Comparison of ENCODE assay signal across 8 cellular contexts in genomic region chr16:66933776-66934137, GRCh38. TPM values are rescaled to one million over a fixed set of nuclear protein-coding genes. Genes with fewer than 3 reads are reported as not detected.
DNase-seq lines count a peak whose midpoint lies in the region; ATAC-seq lines count a peak whose summit lies in the region.

No MANE protein-coding gene starts in this region.

- H3K4me1 Mint-ChIP-seq in activated T-helper 1 cell treated with anti-CD3 and anti-CD28 coated beads, Interleukin-12 subunit alpha, Interleukin-12 subunit beta, Interleukin-2, Interleukin-4 antibody, amounts not matched to agents 30 ng/mL and 10 ng/mL and 1 ng/mL, durations not matched to agents 14 hours and 24 hours and 36 hours (ENCODE audit: low read depth): peaks cover 58% of the 10 kb centered on the region

- H3K9me3 ChIP-seq in iPS-18a (ENCODE audit: control insufficient read depth, low read depth, low read length): no peaks in the 10 kb centered on the region

- H3K36me3 Mint-ChIP-seq in activated T-helper 1 cell treated with anti-CD3 and anti-CD28 coated beads, Interleukin-12 subunit alpha, Interleukin-12 subunit beta, Interleukin-2, Interleukin-4 antibody, amounts not matched to agents 30 ng/mL and 10 ng/mL and 1 ng/mL, durations not matched to agents 14 hours and 24 hours and 36 hours (ENCODE audit: low read depth): peaks cover 31% of the 10 kb centered on the region

- no peaks in the 10 kb centered on the region for H3K27me3 Mint-ChIP-seq in activated T-helper 1 cell treated with anti-CD3 and anti-CD28 coated beads, Interleukin-12 subunit alpha, Interleukin-12 subunit beta, Interleukin-2, Interleukin-4 antibody, amounts not matched to agents 30 ng/mL and 10 ng/mL and 1 ng/mL, durations not matched to agents 14 hours and 24 hours and 36 hours (ENCODE audit: insufficient read depth)

- peak overlapping the region; percentile 96 for H3K4me3 Mint-ChIP-seq in activated T-helper 1 cell treated with anti-CD3 and anti-CD28 coated beads, Interleukin-12 subunit alpha, Interleukin-12 subunit beta, Interleukin-2, Interleukin-4 antibody, amounts not matched to agents 30 ng/mL and 10 ng/mL and 1 ng/mL, durations not matched to agents 14 hours and 24 hours and 36 hours

- H3K4me3 ChIP-seq in iPS-18a (ENCODE audit: low read length): peak overlapping the region; percentile 90

- peak overlapping the region; percentile 68 for H3K9ac ChIP-seq in iPS-18a (ENCODE audit: low read length)

- peak overlapping the region; percentile 87 for H3K27ac Mint-ChIP-seq in activated T-helper 1 cell treated with anti-CD3 and anti-CD28 coated beads, Interleukin-12 subunit alpha, Interleukin-12 subunit beta, Interleukin-2, Interleukin-4 antibody, amounts not matched to agents 30 ng/mL and 10 ng/mL and 1 ng/mL, durations not matched to agents 14 hours and 24 hours and 36 hours

- no peaks in the 10 kb centered on the region for H3K27me3 ChIP-seq in iPS-18a (ENCODE audit: control insufficient read depth, insufficient read depth, low read length)

- intact Hi-C loops in activated T-helper 1 cell treated with anti-CD3 and anti-CD28 coated beads, Interleukin-12 subunit alpha, Interleukin-12 subunit beta, Interleukin-2, Interleukin-4 antibody, amounts not matched to agents 30 ng/mL and 10 ng/mL and 1 ng/mL, durations not matched to agents 14 hours and 24 hours and 36 hours (cut with micrococcal nuclease): loop anchor here (1.0 to 2.0 kb wide), 3 partner anchors 14 to 61 kb away; partner anchors contain the start of gene PDP2

- H3K9me3 Mint-ChIP-seq in activated T-helper 1 cell treated with anti-CD3 and anti-CD28 coated beads, Interleukin-12 subunit alpha, Interleukin-12 subunit beta, Interleukin-2, Interleukin-4 antibody, amounts not matched to agents 30 ng/mL and 10 ng/mL and 1 ng/mL, durations not matched to agents 14 hours and 24 hours and 36 hours: no peaks in the 10 kb centered on the region

- peak; percentile 18 for ATAC-seq in GM18511 (IDR thresholded peaks at IDR 0.05; ENCODE audit: unreplicated experiment)

- H3K4me1 ChIP-seq in iPS-18a (ENCODE audit: control insufficient read depth, low read depth, low read length): peaks cover 4% of the 10 kb centered on the region

- no peaks in the 10 kb centered on the region for H3K36me3 ChIP-seq in iPS-18a (ENCODE audit: control insufficient read depth, low read depth, low read length)

- DNase-seq in HT-29 (ENCODE audit: low spot score): peak; percentile 40
- DNase-seq in activated T-helper 1 cell treated with anti-CD3 and anti-CD28 coated beads, Interleukin-12 subunit alpha, Interleukin-12 subunit beta, Interleukin-2, Interleukin-4 antibody, amounts not matched to agents 30 ng/mL and 10 ng/mL and 1 ng/mL, durations not matched to agents 14 hours and 24 hours and 36 hours (ENCODE audit: low spot score): no peak
- DNase-seq in stimulated activated CD4-positive, alpha-beta T cell treated with anti-CD3 and anti-CD28 coated beads, Interleukin-1b, Interleukin-23, amount 100 ng/mL, for 4 hours (ENCODE audit: low read depth in 2 of 2): peak; percentile 36 to 49
- no peak for DNase-seq in NCI-H1417 (lab: John Stamatoyannopoulos, UW)
- DNase-seq in NCI-H82 treated with DMSO at 0.1 percent for 48 hours (lab: John Stamatoyannopoulos, UW; ENCODE audit: unreplicated experiment): no peak
- no peak for DNase-seq in ecto neural progenitor cell (ENCODE audit: low spot score)

- H3K27ac ChIP-seq in iPS-18a (ENCODE audit: low read length): no peak overlapping the region

RNA-seq across cellular contexts. Expression of gene CIAO2B, which starts 0.4 kb away (rescaled TPM):
- 242 and 281 TPM in 2 replicates for total RNA-seq in HT-29 (2014; rRNA removed; shearing (Covaris generic))
- total RNA-seq in activated T-helper 1 cell treated with anti-CD3 and anti-CD28 coated beads, Interleukin-12 subunit alpha, Interleukin-12 subunit beta, Interleukin-2, Interleukin-4 antibody, amounts not matched to agents 30 ng/mL and 10 ng/mL and 1 ng/mL, durations not matched to agents 14 hours and 24 hours and 36 hours: 162 and 164 TPM in 2 replicates

RNA-seq across cellular contexts. Expression of gene CES2, which starts 1.6 kb away (rescaled TPM):
- total RNA-seq in HT-29 (2014; rRNA removed; shearing (Covaris generic)): 47.6 and 54.3 TPM in 2 replicates
- total RNA-seq in activated T-helper 1 cell treated with anti-CD3 and anti-CD28 coated beads, Interleukin-12 subunit alpha, Interleukin-12 subunit beta, Interleukin-2, Interleukin-4 antibody, amounts not matched to agents 30 ng/mL and 10 ng/mL and 1 ng/mL, durations not matched to agents 14 hours and 24 hours and 36 hours: 34.3 and 36.6 TPM in 2 replicates

RNA-seq across cellular contexts. Expression of gene RRAD, which starts 8.4 kb away (rescaled TPM):
- total RNA-seq in HT-29 (2014; rRNA removed; shearing (Covaris generic)): 0.08 and 1.7 TPM in 2 replicates
- 0.83 and 0.93 TPM in 2 replicates for total RNA-seq in activated T-helper 1 cell treated with anti-CD3 and anti-CD28 coated beads, Interleukin-12 subunit alpha, Interleukin-12 subunit beta, Interleukin-2, Interleukin-4 antibody, amounts not matched to agents 30 ng/mL and 10 ng/mL and 1 ng/mL, durations not matched to agents 14 hours and 24 hours and 36 hours

RNA-seq across cellular contexts. Expression of gene CDH16, which starts 15.1 kb away (rescaled TPM):
- not detected in 2 replicates for total RNA-seq in HT-29 (2014; rRNA removed; shearing (Covaris generic))
- total RNA-seq in activated T-helper 1 cell treated with anti-CD3 and anti-CD28 coated beads, Interleukin-12 subunit alpha, Interleukin-12 subunit beta, Interleukin-2, Interleukin-4 antibody, amounts not matched to agents 30 ng/mL and 10 ng/mL and 1 ng/mL, durations not matched to agents 14 hours and 24 hours and 36 hours: not detected in 2 replicates

RNA-seq across cellular contexts. Expression of gene CES3, which starts 27.3 kb away (rescaled TPM):
- total RNA-seq in HT-29 (2014; rRNA removed; shearing (Covaris generic)): 1.3 and 3.4 TPM in 2 replicates
- total RNA-seq in activated T-helper 1 cell treated with anti-CD3 and anti-CD28 coated beads, Interleukin-12 subunit alpha, Interleukin-12 subunit beta, Interleukin-2, Interleukin-4 antibody, amounts not matched to agents 30 ng/mL and 10 ng/mL and 1 ng/mL, durations not matched to agents 14 hours and 24 hours and 36 hours: 5.6 and 7.3 TPM in 2 replicates

Comparison
In these comparisons a context has a peak if more than half of its experiments do, and no peak if none do; other contexts are left out.
1. DNase-seq: peak in HT-29 (single experiment) and stimulated activated CD4-positive, alpha-beta T cell treated with anti-CD3 and anti-CD28 coated beads, Interleukin-1b, Interleukin-23, amount 100 ng/mL, for 4 hours (2 of 2); none in activated T-helper 1 cell treated with anti-CD3 and anti-CD28 coated beads, Interleukin-12 subunit alpha, Interleukin-12 subunit beta, Interleukin-2, Interleukin-4 antibody, amounts not matched to agents 30 ng/mL and 10 ng/mL and 1 ng/mL, durations not matched to agents 14 hours and 24 hours and 36 hours (single experiment), NCI-H1417 (0 of 3), NCI-H82 treated with DMSO at 0.1 percent for 48 hours (single experiment) and ecto neural progenitor cell (single experiment).